In the genomic region with DNA sequence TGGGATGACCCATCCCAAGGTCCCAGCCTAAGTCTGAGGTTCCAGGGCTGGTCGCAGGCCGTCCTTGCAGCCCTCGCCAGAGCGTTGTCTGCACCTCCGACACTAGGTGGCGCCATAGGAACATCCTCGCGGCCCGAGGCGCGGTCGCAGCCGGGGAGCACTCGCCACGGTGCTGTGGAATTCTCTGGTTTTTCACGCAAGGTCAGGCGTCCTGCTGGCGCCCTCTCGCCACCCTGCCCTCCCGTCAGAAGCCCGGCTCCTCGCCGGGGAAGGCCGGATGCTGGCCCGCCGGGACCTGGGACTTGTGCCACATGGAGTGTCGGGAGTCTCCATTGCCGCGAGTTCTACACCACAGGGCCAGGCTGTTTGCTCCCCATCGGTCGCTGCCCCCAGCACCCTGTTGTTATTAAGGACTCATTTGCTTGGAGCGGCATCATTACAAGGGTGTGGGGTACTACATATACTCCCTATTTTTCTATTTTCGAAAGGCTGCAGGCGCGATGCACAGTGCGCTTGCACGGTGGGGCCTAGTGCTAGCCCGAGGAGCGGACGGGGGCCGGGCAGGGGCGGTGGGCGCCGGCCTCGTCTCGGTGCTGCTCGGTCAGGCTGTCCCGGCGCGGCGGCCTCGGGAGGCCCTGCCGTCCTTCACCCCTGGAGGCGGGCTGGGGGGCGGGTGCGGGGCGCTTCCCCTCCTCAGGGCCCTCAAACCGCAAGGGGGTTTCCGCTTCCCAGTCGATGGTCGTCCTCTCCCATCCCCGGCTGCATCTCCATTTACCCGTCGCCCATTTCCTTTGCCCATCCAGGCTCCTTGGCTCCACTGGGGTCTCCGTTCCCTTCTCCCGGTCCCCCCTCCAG, we compare ENCODE assay signal across 8 cellular contexts.
DNase-seq lines count a peak whose midpoint lies in the region; ATAC-seq and TF ChIP-seq lines count a peak whose summit lies in the region.

No MANE protein-coding gene starts in this region.

- peak; percentile 90 for ATAC-seq in CD8-positive, alpha-beta T cell
- peak; percentile 94 for ATAC-seq in GM19351 (IDR thresholded peaks at IDR 0.05; ENCODE audit: unreplicated experiment)
- ATAC-seq in HG03460 (IDR thresholded peaks at IDR 0.05; ENCODE audit: unreplicated experiment), result peak; percentile 98

- TF ChIP-seq CTCF in CD8-positive, alpha-beta T cell (IDR thresholded peaks at IDR 0.05), result peak; percentile 91

- DNase-seq in CD8-positive, alpha-beta T cell, result peak; percentile 43 to 83 (median 65)
- peak; percentile 62 for DNase-seq in NOMO-1 treated with dmso at 0.1 percent for 144 hours (lab: John Stamatoyannopoulos, UW; ENCODE audit: unreplicated experiment)
- DNase-seq in activated CD8-positive, alpha-beta memory T cell treated with anti-CD3 and anti-CD28 coated beads, Interleukin-2, amount 50 U/mL, for 48 hours, result peak; percentile 94
- peak; percentile 85 for DNase-seq in epidermal melanocyte (ENCODE audit: insufficient read length, low spot score)
- DNase-seq in mucosa of gallbladder (ENCODE audit: low spot score), result peak; percentile 79
- peak; percentile 62 for DNase-seq in stimulated activated CD8-positive, alpha-beta memory T cell treated with anti-CD3 and anti-CD28 coated beads, Interleukin-4, amount 100 ng/mL, for 24 hours (ENCODE audit: low read depth)

- H3K27me3 ChIP-seq in CD8-positive, alpha-beta T cell (ENCODE audit: insufficient read depth, low read length), result peaks cover 4% of the 10 kb centered on the region

- peak overlapping the region; percentile 85 for H3K4me3 ChIP-seq in CD8-positive, alpha-beta T cell (ENCODE audit: low read depth, low read length)

- intact Hi-C loops in CD8-positive, alpha-beta T cell (cut with DNase I, micrococcal nuclease), result loop anchor here (1.0 to 10.0 kb wide), 4 partner anchors 163 to 1463 kb away; no protein-coding TSS in a partner anchor

- POLR2A ChIA-PET in CD8-positive, alpha-beta T cell (lab: Charles Lee), result no interaction called here

- H3K36me3 ChIP-seq in CD8-positive, alpha-beta T cell (ENCODE audit: insufficient read depth, low read length), result no peaks in the 10 kb centered on the region

- peaks cover 7% of the 10 kb centered on the region for H3K4me1 ChIP-seq in CD8-positive, alpha-beta T cell (ENCODE audit: insufficient read depth, low read length)

- peak overlapping the region; percentile 88 for H3K4me3 Mint-ChIP-seq in CD8-positive, alpha-beta T cell

- CTCF ChIA-PET in CD8-positive, alpha-beta T cell (lab: Charles Lee), result interaction anchor here (0.9 to 2.8 kb wide), 17 partner anchors 7 to 822 kb away, joined by 3 to 16 read pairs (median 3); no protein-coding TSS in a partner anchor

- H3K27me3 Mint-ChIP-seq in CD8-positive, alpha-beta T cell (ENCODE audit: low read depth), result peaks cover 38% of the 10 kb centered on the region

- no peaks in the 10 kb centered on the region for H3K36me3 Mint-ChIP-seq in CD8-positive, alpha-beta T cell

- H3K9me3 ChIP-seq in CD8-positive, alpha-beta T cell (ENCODE audit: low read length), result no peaks in the 10 kb centered on the region

- no peak overlapping the region for H3K27ac ChIP-seq in CD8-positive, alpha-beta T cell (ENCODE audit: low read depth, low read length)

- H3K4me1 Mint-ChIP-seq in CD8-positive, alpha-beta T cell (ENCODE audit: low read depth), result peaks cover 12% of the 10 kb centered on the region

- H3K27ac Mint-ChIP-seq in CD8-positive, alpha-beta T cell, result no peak overlapping the region

- H3K9me3 Mint-ChIP-seq in CD8-positive, alpha-beta T cell, result no peaks in the 10 kb centered on the region
